ENCODE assay signal across 28 cellular contexts in the genomic region with DNA sequence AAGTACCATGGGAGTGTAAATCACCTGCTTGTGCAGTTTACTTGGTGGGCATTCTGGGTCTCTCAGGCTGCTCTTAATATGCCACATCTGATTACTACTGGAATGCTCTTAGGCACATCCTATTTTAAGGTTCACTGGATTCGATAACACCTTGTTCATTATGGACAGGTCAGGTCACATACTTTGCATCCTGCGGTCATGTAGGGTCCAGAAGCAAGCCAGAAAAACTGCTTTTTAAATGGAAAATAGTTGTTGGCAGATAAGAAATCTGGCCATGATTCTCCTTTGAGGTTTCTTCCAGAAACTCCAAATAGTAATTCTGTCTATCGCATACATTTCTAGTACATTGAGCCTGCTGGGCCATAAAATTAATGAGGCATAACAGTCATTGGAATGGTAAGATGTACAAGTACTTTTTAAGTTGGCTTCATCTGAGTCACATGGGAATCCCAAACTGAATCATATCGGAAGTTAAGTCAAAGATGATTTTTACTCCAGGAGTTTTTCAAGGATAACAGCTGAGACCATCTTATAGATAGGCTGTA.
"Had no signal": no experiment of that assay in that cellular context is flagged by ENCODE, and none has a peak within 500 bp of the region (broad histone marks: within the 10 kb centered on the region; RNA-seq: fewer than 3 reads in every experiment).

No MANE protein-coding gene starts in this region.

- ATAC-seq: activated CD8-positive, alpha-beta T cell treated with anti-CD3 and anti-CD28 coated beads for 36 hours; activated T-cell treated with anti-CD3 and anti-CD28 coated beads, Interleukin-2, amount 50 U/mL, for 4 hours; effector memory CD8-positive, alpha-beta T cell; heart left ventricle; right lobe of liver; stimulated activated naive CD8-positive, alpha-beta T cell treated with anti-CD3 and anti-CD28 coated beads, Interleukin-15, Interleukin-2, amounts not matched to agents 100 U/mL and 50 U/mL, for 24 hours; WTC11 had no signal

- DNase-seq: activated CD4-positive, alpha-beta T cell treated with anti-CD3 and anti-CD28 coated beads for 1 hour; activated CD4-positive, alpha-beta T cell treated with anti-CD3 and anti-CD28 coated beads, Interleukin-2, amount 10 ng/mL, durations not matched to agents 7 days and 5 days; activated CD8-positive, alpha-beta T cell treated with anti-CD3 and anti-CD28 coated beads for 36 hours; activated gamma-delta T cell treated with Interleukin-2 at 50 U/mL for 16 hours; activated naive CD4-positive, alpha-beta T cell treated with anti-CD3 and anti-CD28 coated beads, Interleukin-2, amount 50 U/mL, for 16 hours; activated T-cell treated with anti-CD3 and anti-CD28 coated beads, Interleukin-2, amount 50 U/mL, for 4 hours; amniotic stem cell; caudate nucleus; cortex of kidney; effector memory CD8-positive, alpha-beta T cell; heart left ventricle; hypothalamus; immature natural killer cell; kidney; left ventricle myocardium inferior; mesendoderm; right lobe of liver; stimulated activated CD4-positive, alpha-beta T cell treated with anti-CD3 and anti-CD28 coated beads, Interleukin-12 subunit alpha, Interleukin-12 subunit beta, amount 100 ng/mL, for 4 hours; stimulated activated CD4-positive, alpha-beta T cell treated with anti-CD3 and anti-CD28 coated beads, Interleukin-4, amount 100 ng/mL, for 1 hour; stimulated activated naive CD8-positive, alpha-beta T cell treated with anti-CD3 and anti-CD28 coated beads, Interleukin-15, Interleukin-2, amounts not matched to agents 100 U/mL and 50 U/mL, for 24 hours; T-helper 2 cell; testis; transverse colon had no signal

- H3K36me3 ChIP-seq: heart left ventricle, left ventricle myocardium inferior, neutrophil, right lobe of liver, transverse colon had no signal

- H3K4me3 ChIP-seq: heart left ventricle, left ventricle myocardium inferior, lung, right lobe of liver, testis, transverse colon had no signal

- H3K27me3 ChIP-seq: heart left ventricle, neutrophil, right lobe of liver, testis, transverse colon had no signal

- FAIRE-seq: astrocyte, kidney, urothelium cell line had no signal
